In genomic region chr19:30406220-30406944, GRCh38 we compare ENCODE assay signal across 3 cellular contexts.
TF ChIP-seq lines count a peak whose summit lies in the region.

No MANE protein-coding gene starts in this region.

TF ChIP-seq in HEK293, 187 proteins besides CTCF, POLR2A, EP300 and RAD21:
- peak; percentile 62; the same call in 1 of the 2 replicates for TF ChIP-seq ZNF660 (tag by site-specific recombination; IDR thresholded peaks at IDR 0.05)
- no peak for TF ChIP-seq ZNF394 (tag by site-specific recombination; IDR thresholded peaks at IDR 0.05; ENCODE audit: borderline replicate concordance)
- TF ChIP-seq ZNF692 (tag by site-specific recombination; IDR thresholded peaks at IDR 0.05): peak; percentile 51
- TF ChIP-seq ZBTB17 (tag by site-specific recombination; IDR thresholded peaks at IDR 0.05): peak; percentile 20; the same call in 1 of the 2 replicates
- TF ChIP-seq ZBTB48 (tag by site-specific recombination; IDR thresholded peaks at IDR 0.05): peak; percentile 28; the same call in 1 of the 2 replicates

TF ChIP-seq in GM12878, 131 proteins besides CTCF, POLR2A, EP300 and RAD21:
- TF ChIP-seq ASH2L (IDR thresholded peaks at IDR 0.05; ENCODE audit: borderline replicate concordance, low read depth) (no peak), SMC3 (IDR thresholded peaks at IDR 0.05; ENCODE audit: borderline replicate concordance, low read length) (peak; percentile 36; the same call in 1 of the 2 replicates), NR2F1 (conservative IDR thresholded peaks at IDR 0.05) (no peak), KLF5 (IDR thresholded peaks at IDR 0.05; ENCODE audit: partially characterized antibody) (no peak), ZBTB11 (CRISPR knock-in tag; IDR thresholded peaks at IDR 0.05) (no peak)

TF ChIP-seq in HepG2, 621 proteins besides CTCF, POLR2A, EP300 and RAD21:
- TF ChIP-seq ZMAT5 (CRISPR knock-in tag; IDR thresholded peaks at IDR 0.05; ENCODE audit: borderline replicate concordance, low read depth) (no peak), CEBPG (CRISPR knock-in tag; IDR thresholded peaks at IDR 0.05) (peak; percentile 44; the same call in 1 of the 2 replicates), STAG1 (CRISPR knock-in tag; IDR thresholded peaks at IDR 0.05) (peak; percentile 72), PLSCR1 (CRISPR knock-in tag; IDR thresholded peaks at IDR 0.05; ENCODE audit: borderline replicate concordance) (no peak), CEBPB (IDR thresholded peaks at IDR 0.05; ENCODE audit: borderline replicate concordance, low read depth, low read length) (peak; percentile 44; the same call in 1 of the 2 replicates), SIX4 (CRISPR knock-in tag; IDR thresholded peaks at IDR 0.05) (no peak), SMC3 (IDR thresholded peaks at IDR 0.05; ENCODE audit: low read length) (peak; percentile 74), SRF (IDR thresholded peaks at IDR 0.05; ENCODE audit: low read depth, low read length) (0 out of 2 replicates have a peak, but pooled peaks have one; percentile 27), ZNF605 (CRISPR knock-in tag; IDR thresholded peaks at IDR 0.05) (no peak)
